ENCODE assay signal across 8 cellular contexts in the genomic region with DNA sequence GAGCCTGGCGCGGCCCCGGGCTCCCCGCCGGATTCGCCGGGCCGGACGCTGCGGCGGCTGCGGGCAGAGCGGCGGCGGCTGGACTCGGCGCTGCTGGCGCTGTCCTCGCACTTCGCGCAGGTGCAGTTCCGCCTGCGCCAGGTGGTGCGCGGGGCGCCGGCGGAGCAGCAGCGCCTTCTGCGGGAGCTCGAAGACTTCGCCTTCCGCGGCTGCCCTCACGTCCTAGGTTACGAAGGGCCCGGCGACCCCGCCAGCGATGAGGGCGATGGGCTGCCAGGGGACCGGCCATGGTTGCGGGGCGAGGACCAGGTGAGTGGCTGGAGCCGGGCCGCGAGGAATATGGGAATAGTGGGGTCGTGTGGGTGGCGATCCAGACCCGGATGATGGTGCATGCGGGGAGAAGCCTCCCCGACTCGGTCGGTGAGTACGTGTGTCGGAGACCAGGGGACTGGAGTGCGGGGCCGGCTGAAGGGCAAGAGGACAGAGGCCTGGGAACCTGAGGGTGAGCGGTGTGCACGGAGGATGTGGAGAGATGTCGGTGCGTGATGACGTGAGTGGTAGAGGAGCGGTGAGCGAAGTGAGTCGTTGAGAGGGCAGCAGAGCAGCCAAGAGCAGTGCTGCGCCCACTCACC. TPM values are rescaled to one million over a fixed set of nuclear protein-coding genes. Genes with fewer than 3 reads are reported as not detected.
DNase-seq lines count a peak whose midpoint lies in the region; ATAC-seq and TF ChIP-seq lines count a peak whose summit lies in the region.

No MANE protein-coding gene starts in this region.

- H3K4me3 ChIP-seq in right atrium auricular region: peak overlapping the region; percentile 79

- ATAC-seq in GM21717 (IDR thresholded peaks at IDR 0.05; ENCODE audit: unreplicated experiment): peak; percentile 31
- peak; percentile 86 for ATAC-seq in activated naive CD8-positive, alpha-beta T cell treated with anti-CD3 and anti-CD28 coated beads, Interleukin-2, amount 50 U/mL, for 24 hours

- H3K36me3 Mint-ChIP-seq in activated naive CD8-positive, alpha-beta T cell treated with anti-CD3 and anti-CD28 coated beads, Interleukin-2, amount 50 U/mL, for 24 hours (ENCODE audit: low read depth): peaks cover 25% of the 10 kb centered on the region

- no peaks in the 10 kb centered on the region for H3K36me3 ChIP-seq in right atrium auricular region

- H3K4me3 Mint-ChIP-seq in activated naive CD8-positive, alpha-beta T cell treated with anti-CD3 and anti-CD28 coated beads, Interleukin-2, amount 50 U/mL, for 24 hours: peak overlapping the region; percentile 96

- H3K9me3 Mint-ChIP-seq in activated naive CD8-positive, alpha-beta T cell treated with anti-CD3 and anti-CD28 coated beads, Interleukin-2, amount 50 U/mL, for 24 hours: no peaks in the 10 kb centered on the region

- peaks cover 40% of the 10 kb centered on the region for H3K4me1 Mint-ChIP-seq in activated naive CD8-positive, alpha-beta T cell treated with anti-CD3 and anti-CD28 coated beads, Interleukin-2, amount 50 U/mL, for 24 hours

- peak overlapping the region; percentile 97 for H3K27ac Mint-ChIP-seq in activated naive CD8-positive, alpha-beta T cell treated with anti-CD3 and anti-CD28 coated beads, Interleukin-2, amount 50 U/mL, for 24 hours

- no peaks in the 10 kb centered on the region for H3K9me3 ChIP-seq in right atrium auricular region

- H3K4me1 ChIP-seq in right atrium auricular region: peaks cover 0 to 26% of the 10 kb centered on the region in 2 donors

- DNase-seq in DMS53 (lab: John Stamatoyannopoulos, UW): peak; percentile 91
- peak; percentile 79 for DNase-seq in SW480 (ENCODE audit: low spot score)
- peak; percentile 79 for DNase-seq in activated naive CD8-positive, alpha-beta T cell treated with anti-CD3 and anti-CD28 coated beads, Interleukin-2, amount 50 U/mL, for 24 hours
- DNase-seq in right atrium auricular region (ENCODE audit: low spot score): no peak
- DNase-seq in retina: peak; percentile 56
- no peak for DNase-seq in GM19240 (ENCODE audit: insufficient read length, low spot score)

- H3K27ac ChIP-seq in right atrium auricular region: peak overlapping the region; percentile 82

- H3K27me3 Mint-ChIP-seq in activated naive CD8-positive, alpha-beta T cell treated with anti-CD3 and anti-CD28 coated beads, Interleukin-2, amount 50 U/mL, for 24 hours: no peaks in the 10 kb centered on the region

- no peaks in the 10 kb centered on the region for H3K27me3 ChIP-seq in right atrium auricular region

- TF ChIP-seq CTCF in LNCAP (IDR thresholded peaks at IDR 0.05) (peak; percentile 45; the same call in 1 of the 2 replicates), right atrium auricular region (IDR thresholded peaks at IDR 0.05) (peak in 1 of 2 donors; percentile 32)

RNA-seq across cellular contexts. Expression of a gene that starts 0.5 kb away (rescaled TPM):
- total RNA-seq in right atrium auricular region: 10 to 100 TPM in 1 of 2 donors, 1 to 10 TPM in 1; 9.9 to 11.1 TPM

RNA-seq across cellular contexts. Expression of a gene that starts 1.0 kb away (rescaled TPM):
- total RNA-seq in right atrium auricular region: 10 to 100 TPM; 29.6 to 52.3 TPM

RNA-seq across cellular contexts. Expression of a gene that starts 16.6 kb away (rescaled TPM):
- 10 to 100 TPM; 17.8 to 24.6 TPM for total RNA-seq in right atrium auricular region

RNA-seq across cellular contexts. Expression of a gene that starts 17.3 kb away (rescaled TPM):
- 1,000 to 10,000 TPM in 1 of 2 donors, 100 to 1,000 TPM in 1; 551 to 1,071 TPM for total RNA-seq in right atrium auricular region

RNA-seq across cellular contexts. Expression of a gene that starts 25.7 kb away (rescaled TPM):
- 10 to 100 TPM; 11.4 to 19.0 TPM for total RNA-seq in right atrium auricular region

Comparison
In these comparisons a context has a peak if more than half of its experiments do, and no peak if none do; other contexts are left out.
1. DNase-seq: peak in DMS53 (single experiment), SW480 (single experiment), activated naive CD8-positive, alpha-beta T cell treated with anti-CD3 and anti-CD28 coated beads, Interleukin-2, amount 50 U/mL, for 24 hours (single experiment) and retina (single experiment); none in right atrium auricular region (single experiment) and GM19240 (single experiment).